In the genomic region with DNA sequence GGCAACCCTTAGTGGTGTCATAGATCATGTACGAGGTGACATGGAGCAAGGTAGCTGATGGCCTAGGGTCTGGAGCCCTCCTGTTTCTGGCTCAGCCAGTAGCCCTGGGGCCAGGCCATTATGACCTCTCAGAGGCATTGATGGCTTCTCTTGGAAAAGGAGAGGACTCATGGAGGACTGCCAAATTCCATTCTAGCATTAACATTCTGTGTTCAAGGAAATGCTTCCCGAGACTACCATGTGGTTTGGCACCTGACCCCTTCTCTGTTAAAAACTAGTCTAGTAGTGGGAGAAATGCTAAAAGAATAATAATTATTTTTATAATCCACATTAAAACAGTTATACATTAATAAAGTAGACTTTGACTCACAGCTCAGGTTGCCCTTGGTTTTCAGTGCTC, we compare ENCODE assay signal across 20 cellular contexts. TPM values are rescaled to one million over a fixed set of nuclear protein-coding genes. Genes with fewer than 3 reads are reported as not detected.
DNase-seq lines count a peak whose midpoint lies in the region; ATAC-seq and TF ChIP-seq lines count a peak whose summit lies in the region.
"Had no signal": no experiment of that assay in that cellular context is flagged by ENCODE, and none has a peak within 500 bp of the region (broad histone marks: within the 10 kb centered on the region; RNA-seq: fewer than 3 reads in every experiment).

No MANE protein-coding gene starts in this region.

- no peaks in the 10 kb centered on the region for H3K4me1 ChIP-seq in mucosa of descending colon (ENCODE audit: low read depth)
- H3K4me1 ChIP-seq: left lung had no signal

- H3K9me3 ChIP-seq in MG63: no peaks in the 10 kb centered on the region
- H3K9me3 ChIP-seq in mucosa of descending colon: no peaks in the 10 kb centered on the region
- H3K9me3 ChIP-seq: left lung, vagina had no signal

- H3K4me3 ChIP-seq in MG63: no peak overlapping the region
- H3K4me3 ChIP-seq in epithelial cell of proximal tubule (ENCODE audit: low read depth, low read length): no peak overlapping the region
- no peak overlapping the region for H3K4me3 ChIP-seq in mucosa of descending colon
- H3K4me3 ChIP-seq: left lung, vagina had no signal

- ATAC-seq in GM19328 (IDR thresholded peaks at IDR 0.05; ENCODE audit: unreplicated experiment) (no peak), mucosa of descending colon (no peak), GM18907 (IDR thresholded peaks at IDR 0.05; ENCODE audit: unreplicated experiment) (no peak)
- ATAC-seq: CD8-positive, alpha-beta T cell; left lung; SK-N-SH treated with all-trans-retinoic acid at 6 μM for 48 hours had no signal

- peak; percentile 37 for DNase-seq in MG63
- DNase-seq in epithelial cell of proximal tubule (ENCODE audit: low read depth): peak; percentile 57
- peak; percentile 30 for DNase-seq in midbrain (lab: John Stamatoyannopoulos, UW)
- no peak for DNase-seq in mucosa of descending colon
- DNase-seq in islet precursor cell: no peak
- DNase-seq: activated CD4-positive, alpha-beta T cell treated with anti-CD3 and anti-CD28 coated beads, Interleukin-2, amount 10 ng/mL, durations not matched to agents 24 days and 14 days; activated naive CD4-positive, alpha-beta T cell treated with anti-CD3 and anti-CD28 coated beads, Interleukin-2, amount 50 U/mL, for 16 hours; CD8-positive, alpha-beta T cell; cerebellar nuclear complex; DMS79 treated with DMSO at 0.1 percent for 48 hours; effector CD4-positive, alpha-beta T cell; erythroblast; left lung; NCI-H1436 treated with DMSO at 0.1 percent for 48 hours; posterior cingulate gyrus had no signal

- intact Hi-C loops in mucosa of descending colon (cut with DNase I, micrococcal nuclease): no loop called here

- H3K27me3 ChIP-seq in MG63: no peaks in the 10 kb centered on the region
- H3K27me3 ChIP-seq: left lung, vagina had no signal

- TF ChIP-seq CTCF in epithelial cell of proximal tubule (conservative IDR thresholded peaks at IDR 0.05; ENCODE audit: low read depth, low read length): no peak
- TF ChIP-seq CTCF in mucosa of descending colon (IDR thresholded peaks at IDR 0.05): no peak

- no peaks in the 10 kb centered on the region for H3K36me3 ChIP-seq in MG63
- H3K36me3 ChIP-seq in mucosa of descending colon (ENCODE audit: low read depth): no peaks in the 10 kb centered on the region
- H3K36me3 ChIP-seq: left lung, vagina had no signal

RNA-seq across cellular contexts. Expression of a gene that starts 40.2 kb away (rescaled TPM):
- total RNA-seq in MG63 (2014; rRNA removed; shearing (Covaris generic); ENCODE audit: low replicate concordance): 0.10 and 0.23 TPM in 2 replicates
- total RNA-seq in epithelial cell of proximal tubule (0.58 and 0.65 TPM in 2 replicates), mucosa of descending colon (10 to 100 TPM in 1 of 3 donors, 1 to 10 TPM in 2; 2.2 to 52.1 (median 4.1) TPM)
- total RNA-seq: activated CD4-positive, alpha-beta T cell treated with anti-CD3 and anti-CD28 coated beads, Interleukin-2, amount 10 ng/mL, durations not matched to agents 24 days and 14 days; activated T-helper 1 cell treated with anti-CD3 and anti-CD28 coated beads, Interleukin-12 subunit alpha, Interleukin-12 subunit beta, Interleukin-2, Interleukin-4 antibody, amounts not matched to agents 30 ng/mL and 10 ng/mL and 1 ng/mL, durations not matched to agents 14 hours and 24 hours and 36 hours; CD8-positive, alpha-beta T cell had no signal

Comparison
In these comparisons a context has a peak if more than half of its experiments do, and no peak if none do; other contexts are left out.
1. DNase-seq: peak in MG63 (single experiment), epithelial cell of proximal tubule (single experiment) and midbrain (single experiment); none in mucosa of descending colon (0 of 3) and islet precursor cell (single experiment).